1 cellular context compared by ENCODE assay signal in the genomic region with DNA sequence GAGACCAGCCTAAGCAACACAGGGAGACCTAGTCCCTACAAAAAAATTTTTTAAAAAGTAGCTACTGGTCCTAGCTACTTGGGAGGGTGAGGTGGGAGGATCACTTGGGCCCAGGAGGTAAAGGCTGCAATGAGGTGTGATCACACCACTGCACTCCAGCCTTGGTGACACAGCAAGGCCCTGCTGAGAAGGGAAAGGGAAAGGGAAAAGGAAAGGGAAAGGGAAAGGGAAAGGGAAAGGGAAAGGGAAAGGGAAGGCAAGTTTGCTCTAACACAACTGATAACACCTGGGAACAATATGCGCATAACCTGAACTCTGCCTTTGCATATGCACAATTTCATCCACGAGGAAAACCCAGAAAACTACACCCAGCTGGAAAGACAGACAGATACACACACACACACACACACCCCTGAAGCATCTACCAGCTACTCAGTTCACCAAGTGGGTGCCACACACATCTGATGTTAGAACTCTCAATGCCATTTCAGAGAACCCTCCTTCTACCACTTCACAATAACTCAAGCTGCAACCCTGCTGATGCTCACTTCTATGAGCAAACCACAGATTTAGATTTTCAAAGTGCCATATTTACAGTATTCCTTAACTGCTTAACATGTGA.
TF ChIP-seq lines count a peak whose summit lies in the region.

No MANE protein-coding gene starts in this region.

TF ChIP-seq in IMR-90, 13 proteins besides CTCF, POLR2A, EP300 and RAD21 (continued from another document):
- TF ChIP-seq FOS (IDR thresholded peaks at IDR 0.05; ENCODE audit: low read depth, low read length): no peak
- TF ChIP-seq MAZ (IDR thresholded peaks at IDR 0.05; ENCODE audit: borderline replicate concordance, low read depth, low read length): no peak
- TF ChIP-seq RCOR1 (IDR thresholded peaks at IDR 0.05; ENCODE audit: insufficient replicate concordance, low read length): no peak
- TF ChIP-seq RFX5 (IDR thresholded peaks at IDR 0.05; ENCODE audit: low read depth, low read length): no peak
- TF ChIP-seq, protein P1, sequence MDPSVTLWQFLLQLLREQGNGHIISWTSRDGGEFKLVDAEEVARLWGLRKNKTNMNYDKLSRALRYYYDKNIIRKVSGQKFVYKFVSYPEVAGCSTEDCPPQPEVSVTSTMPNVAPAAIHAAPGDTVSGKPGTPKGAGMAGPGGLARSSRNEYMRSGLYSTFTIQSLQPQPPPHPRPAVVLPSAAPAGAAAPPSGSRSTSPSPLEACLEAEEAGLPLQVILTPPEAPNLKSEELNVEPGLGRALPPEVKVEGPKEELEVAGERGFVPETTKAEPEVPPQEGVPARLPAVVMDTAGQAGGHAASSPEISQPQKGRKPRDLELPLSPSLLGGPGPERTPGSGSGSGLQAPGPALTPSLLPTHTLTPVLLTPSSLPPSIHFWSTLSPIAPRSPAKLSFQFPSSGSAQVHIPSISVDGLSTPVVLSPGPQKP (IDR thresholded peaks at IDR 0.05; ENCODE audit: borderline replicate concordance, low read depth, low read length): no peak
- no peak for TF ChIP-seq MAFK (IDR thresholded peaks at IDR 0.05; ENCODE audit: low read depth, low read length)
- no peak for TF ChIP-seq SMC3 (IDR thresholded peaks at IDR 0.05; ENCODE audit: low read depth, low read length)
TF ChIP-seq in IMR-90: peak in this region for 0.
